In the genomic region with DNA sequence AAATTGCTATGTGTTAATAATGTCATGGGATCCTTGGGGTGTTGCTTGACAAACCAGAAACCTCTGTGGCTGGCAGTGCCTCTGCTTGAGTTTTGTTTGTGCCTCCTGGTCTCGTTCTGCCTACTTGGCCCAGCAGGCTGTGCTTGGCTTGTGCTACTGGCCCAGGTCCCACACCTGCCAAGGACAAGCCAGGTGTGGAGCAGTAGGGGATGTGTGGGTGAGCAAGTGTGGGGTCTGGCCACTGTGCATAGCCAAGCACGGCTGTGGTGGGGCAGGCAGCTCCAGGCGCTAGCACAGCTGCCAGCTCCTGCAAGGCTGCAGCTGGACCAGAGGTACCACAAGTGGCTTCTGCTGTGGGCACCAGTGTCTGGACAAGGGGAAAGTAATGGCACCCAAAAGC, we compare ENCODE assay signal across 20 cellular contexts.
"Had no signal": no experiment of that assay in that cellular context is flagged by ENCODE, and none has a peak within 500 bp of the region (broad histone marks: within the 10 kb centered on the region; RNA-seq: fewer than 3 reads in every experiment).

No MANE protein-coding gene starts in this region.

- H3K27ac Mint-ChIP-seq: effector memory CD8-positive, alpha-beta T cell; naive thymus-derived CD8-positive, alpha-beta T cell; stimulated activated effector memory CD8-positive, alpha-beta T cell treated with anti-CD3 and anti-CD28 coated beads, Interleukin-12 subunit alpha, Interleukin-12 subunit beta, amount 100 ng/mL, for 72 hours; type B pancreatic cell had no signal

- ATAC-seq: effector memory CD8-positive, alpha-beta T cell; left lung; naive thymus-derived CD8-positive, alpha-beta T cell; sciatic nerve; stimulated activated effector memory CD8-positive, alpha-beta T cell treated with anti-CD3 and anti-CD28 coated beads, Interleukin-12 subunit alpha, Interleukin-12 subunit beta, amount 100 ng/mL, for 72 hours had no signal

- DNase-seq: cerebellar nuclear complex; cortex of kidney; effector memory CD8-positive, alpha-beta T cell; erythroblast; head of caudate nucleus; naive thymus-derived CD8-positive, alpha-beta T cell; stimulated activated CD4-positive, alpha-beta T cell treated with anti-CD3 and anti-CD28 coated beads, Interleukin-2, amount 100 ng/mL, for 24 hours; stimulated activated CD4-positive, alpha-beta T cell treated with anti-CD3 and anti-CD28 coated beads, Interleukin-4, amount 100 ng/mL, for 24 hours; stimulated activated naive CD4-positive, alpha-beta T cell treated with Interleukin-2 at 50 U/mL for 16 hours; stomach; thyroid gland had no signal

- H3K27me3 Mint-ChIP-seq: effector memory CD8-positive, alpha-beta T cell; type B pancreatic cell had no signal

- H3K4me3 Mint-ChIP-seq: effector memory CD8-positive, alpha-beta T cell; naive thymus-derived CD8-positive, alpha-beta T cell; stimulated activated effector memory CD8-positive, alpha-beta T cell treated with anti-CD3 and anti-CD28 coated beads, Interleukin-12 subunit alpha, Interleukin-12 subunit beta, amount 100 ng/mL, for 72 hours; type B pancreatic cell had no signal

- H3K27me3 ChIP-seq: left lung, right atrium auricular region, stomach, thyroid gland, vagina had no signal

- H3K36me3 ChIP-seq: left lung, prostate gland, right atrium auricular region, stomach, thyroid gland, vagina had no signal

- H3K4me3 ChIP-seq: left lung, prostate gland, right atrium auricular region, smooth muscle cell, stomach, thyroid gland, vagina had no signal

- H3K9me3 Mint-ChIP-seq: type B pancreatic cell had no signal

- H3K4me1 ChIP-seq: left lung, parathyroid adenoma, prostate gland, right atrium auricular region, stomach, thyroid gland, vagina had no signal

- H3K36me3 Mint-ChIP-seq: naive thymus-derived CD8-positive, alpha-beta T cell; stimulated activated effector memory CD8-positive, alpha-beta T cell treated with anti-CD3 and anti-CD28 coated beads, Interleukin-12 subunit alpha, Interleukin-12 subunit beta, amount 100 ng/mL, for 72 hours; type B pancreatic cell had no signal

- H3K27ac ChIP-seq: left lung, parathyroid adenoma, prostate gland, right atrium auricular region, stomach, thyroid gland, vagina had no signal

- H3K4me1 Mint-ChIP-seq: naive thymus-derived CD8-positive, alpha-beta T cell; stimulated activated effector memory CD8-positive, alpha-beta T cell treated with anti-CD3 and anti-CD28 coated beads, Interleukin-12 subunit alpha, Interleukin-12 subunit beta, amount 100 ng/mL, for 72 hours had no signal

- H3K9me3 ChIP-seq: prostate gland, thyroid gland had no signal
